22 cellular contexts compared by ENCODE assay signal in the genomic region with DNA sequence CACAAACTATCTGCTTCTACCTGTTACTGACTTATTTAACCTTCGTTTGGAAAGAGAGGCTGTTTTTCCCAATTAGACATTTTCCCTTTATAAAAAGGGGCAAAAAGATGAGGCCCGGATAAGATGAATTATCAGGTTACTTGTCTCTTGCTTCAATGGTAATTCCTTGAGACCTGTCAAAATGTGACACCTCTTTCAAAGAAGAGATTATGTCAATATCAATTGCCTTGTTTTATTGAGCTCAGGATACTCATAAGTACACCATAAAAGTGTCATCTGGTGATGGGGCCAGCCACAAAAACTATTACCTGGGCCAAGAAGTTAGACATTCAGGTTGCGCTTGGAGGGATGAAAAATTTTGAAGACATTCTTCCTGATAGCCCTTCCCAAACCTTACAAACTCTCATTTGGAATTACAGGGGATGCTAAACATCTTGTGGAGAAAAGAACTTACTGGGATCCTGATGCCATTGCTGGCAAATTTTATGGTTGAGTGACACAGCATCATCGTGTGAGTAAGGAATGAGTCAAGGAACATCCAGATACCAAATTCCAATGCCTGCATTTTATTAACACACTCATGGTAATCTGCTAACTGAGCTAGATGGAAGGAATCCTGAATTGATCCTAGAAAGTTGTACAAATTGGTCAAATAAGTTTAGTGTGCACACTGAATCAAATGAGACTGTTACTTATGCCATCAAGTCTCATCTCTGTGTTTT.
DNase-seq lines count a peak whose midpoint lies in the region; ATAC-seq, FAIRE-seq and TF ChIP-seq lines count a peak whose summit lies in the region.
"Had no signal": no experiment of that assay in that cellular context is flagged by ENCODE, and none has a peak within 500 bp of the region (broad histone marks: within the 10 kb centered on the region; RNA-seq: fewer than 3 reads in every experiment).

No MANE protein-coding gene starts in this region.

- H3K27ac ChIP-seq in right lobe of liver (peak overlapping the region; percentile 27 to 97 (median 87)), OCI-LY7 (ENCODE audit: low read depth, low read length, poor library complexity, severe bottlenecking) (no peak overlapping the region)
- H3K27ac ChIP-seq: epithelial cell of prostate, parathyroid adenoma, thoracic aorta had no signal

- H4K20me1 ChIP-seq in OCI-LY7 (ENCODE audit: insufficient read depth, low read length), result no peaks in the 10 kb centered on the region

- no peak for TF ChIP-seq POLR2A in right lobe of liver (IDR thresholded peaks at IDR 0.05)

- no peak overlapping the region for H3K4me2 ChIP-seq in OCI-LY7 (ENCODE audit: low read length)

- H2AFZ ChIP-seq in OCI-LY7 (ENCODE audit: low read length), result no peak overlapping the region
- H2AFZ ChIP-seq: parathyroid adenoma had no signal

- peak in 1 of 4 donors; percentile 41 for ATAC-seq in right lobe of liver
- no peak for ATAC-seq in GM21529 (IDR thresholded peaks at IDR 0.05; ENCODE audit: unreplicated experiment)
- ATAC-seq: activated CD8-positive, alpha-beta memory T cell treated with anti-CD3 and anti-CD28 coated beads, Interleukin-2, amount 10 ng/mL, durations not matched to agents 7 days and 5 days had no signal

- WGBS in right lobe of liver (ENCODE audit: insufficient coverage, low coverage, low lambda C conversion rate, missing lambda C conversion rate), result 53% methylated on average over 4 of the region's 4 CpGs

- DNase-seq in Caki2 (ENCODE audit: low read depth) (peak; percentile 42), M059J (ENCODE audit: low read depth) (peak; percentile 61), bronchial epithelial cell (ENCODE audit: low read depth) (peak; percentile 35), right lobe of liver (no peak), OCI-LY7 (ENCODE audit: low spot score) (no peak), NCI-H345 treated with DMSO at 0.1 percent for 48 hours (lab: John Stamatoyannopoulos, UW; ENCODE audit: unreplicated experiment) (no peak), Kasumi-1 (lab: John Stamatoyannopoulos, UW) (no peak)
- DNase-seq: activated CD8-positive, alpha-beta memory T cell treated with anti-CD3 and anti-CD28 coated beads, Interleukin-2, amount 10 ng/mL, durations not matched to agents 7 days and 5 days; activated effector memory CD4-positive, alpha-beta T cell treated with Interleukin-2 at 50 U/mL for 16 hours; amygdala; BE2C; DMS 273 treated with DMSO at 0.1 percent for 48 hours; hippocampal formation; KG1; NCI-H1105; SHP77 treated with DMSO at 0.1 percent for 48 hours; small intestine; T-helper 2 cell had no signal

- H3K4me1 ChIP-seq in right lobe of liver (peaks cover 0 to 40% (median 8%) of the 10 kb centered on the region in 4 donors), OCI-LY7 (ENCODE audit: insufficient read depth, low read length, poor library complexity, severe bottlenecking) (no peaks in the 10 kb centered on the region)
- H3K4me1 ChIP-seq: BE2C, parathyroid adenoma had no signal

- in situ Hi-C loops in Caki2 (cut with HindIII; ENCODE audit: low pct_unique_long_range_greater_than_20kb, low sequenced_read_pairs), result no loop called here

- intact Hi-C loops in right lobe of liver (cut with DNase I), result no loop called here
- intact Hi-C loops in OCI-LY7 (cut with micrococcal nuclease; ENCODE audit: unreplicated experiment), result no loop called here

- no peaks in the 10 kb centered on the region for H3K9me2 ChIP-seq in OCI-LY7 (ENCODE audit: insufficient read depth, low read length)

- BruUV-seq in OCI-LY7 (replicated peaks; lab: Mats Ljungman, UMichigan), result no TSS peak

- no peaks in the 10 kb centered on the region for H3K9me3 ChIP-seq in right lobe of liver
- H3K9me3 ChIP-seq in OCI-LY7 (ENCODE audit: low read length), result no peaks in the 10 kb centered on the region
- H3K9me3 ChIP-seq: BE2C, thoracic aorta had no signal

- FAIRE-seq in bronchial epithelial cell (lab: Jason Lieb, UNC), result no peak
- FAIRE-seq: small intestine had no signal

- H3K4me3 ChIP-seq in bronchial epithelial cell (ENCODE audit: low read depth, low read length) (no peak overlapping the region), right lobe of liver (no peak overlapping the region), OCI-LY7 (ENCODE audit: low read depth, low read length, poor library complexity, severe bottlenecking) (no peak overlapping the region)
- H3K4me3 ChIP-seq: thoracic aorta had no signal

- no peaks in the 10 kb centered on the region for H3K79me2 ChIP-seq in OCI-LY7 (ENCODE audit: insufficient read depth, low read depth, low read length)
- H3K79me2 ChIP-seq: parathyroid adenoma had no signal

- no peaks in the 10 kb centered on the region for H3K27me3 ChIP-seq in bronchial epithelial cell (ENCODE audit: control insufficient read depth, insufficient read depth, low read length)
- H3K27me3 ChIP-seq in right lobe of liver, result no peaks in the 10 kb centered on the region
- H3K27me3 ChIP-seq: BE2C had no signal

- H3K36me3 ChIP-seq in bronchial epithelial cell (ENCODE audit: control insufficient read depth, insufficient read depth, low read length), result no peaks in the 10 kb centered on the region
- no peaks in the 10 kb centered on the region for H3K36me3 ChIP-seq in right lobe of liver
- H3K36me3 ChIP-seq in OCI-LY7 (ENCODE audit: insufficient read depth, low read length), result no peaks in the 10 kb centered on the region
- H3K36me3 ChIP-seq: BE2C, thoracic aorta had no signal

- POLR2A ChIA-PET in OCI-LY7 (lab: Charles Lee), result no interaction called here

- CTCF ChIA-PET in OCI-LY7 (lab: Charles Lee; ENCODE audit: unreplicated experiment), result no interaction called here

- TF ChIP-seq CTCF in bronchial epithelial cell (IDR thresholded peaks at IDR 0.05; ENCODE audit: insufficient read depth, low read length, severe bottlenecking) (no peak), right lobe of liver (IDR thresholded peaks at IDR 0.05) (no peak), OCI-LY7 (conservative IDR thresholded peaks at IDR 0.05; ENCODE audit: low read length) (no peak)

Comparison
In these comparisons a context has a peak if more than half of its experiments do, and no peak if none do; other contexts are left out.
1. DNase-seq: peak in Caki2 (single experiment), M059J (single experiment) and bronchial epithelial cell (single experiment); none in right lobe of liver (0 of 3), OCI-LY7 (single experiment), NCI-H345 treated with DMSO at 0.1 percent for 48 hours (single experiment) and Kasumi-1 (0 of 2).